In genomic region chr16:11612110-11612981, GRCh38 we compare ENCODE assay signal across 1 cellular context.
A peak's percentile ranks its signal among the peaks of the same experiment; 100 is the strongest.
TF ChIP-seq lines count a peak whose summit lies in the region.

No MANE protein-coding gene starts in this region.

TF ChIP-seq in HepG2, 621 proteins besides CTCF, POLR2A, EP300 and RAD21 (continued from another document and continues in another):
- TF ChIP-seq HIC2 (CRISPR knock-in tag; IDR thresholded peaks at IDR 0.05; ENCODE audit: low read depth), result peak; percentile 83
- no peak for TF ChIP-seq ZFAT (CRISPR knock-in tag; conservative IDR thresholded peaks at IDR 0.05)
- no peak for TF ChIP-seq ZNF207 (IDR thresholded peaks at IDR 0.05; ENCODE audit: borderline replicate concordance)
- TF ChIP-seq PAWR (CRISPR knock-in tag; IDR thresholded peaks at IDR 0.05; ENCODE audit: borderline replicate concordance), result 0 out of 2 replicates have a peak, but pooled peaks have one; percentile 70
- TF ChIP-seq ZNF609 (CRISPR knock-in tag; IDR thresholded peaks at IDR 0.05; ENCODE audit: borderline replicate concordance), result peak; percentile 90
- TF ChIP-seq SMAD1 (CRISPR knock-in tag; IDR thresholded peaks at IDR 0.05; ENCODE audit: borderline replicate concordance, low read depth), result peak; percentile 20; the same call in 1 of the 2 replicates
- peak; percentile 98 for TF ChIP-seq THRA (CRISPR knock-in tag; IDR thresholded peaks at IDR 0.05; ENCODE audit: borderline replicate concordance)
- peak; percentile 92; the same call in 1 of the 2 replicates for TF ChIP-seq TBX2 (CRISPR knock-in tag; IDR thresholded peaks at IDR 0.05; ENCODE audit: borderline replicate concordance)
- peak; percentile 44; the same call in 1 of the 2 replicates for TF ChIP-seq NPAS2 (CRISPR knock-in tag; IDR thresholded peaks at IDR 0.05; ENCODE audit: borderline replicate concordance)
- TF ChIP-seq IRX3 (CRISPR knock-in tag; IDR thresholded peaks at IDR 0.05; ENCODE audit: borderline replicate concordance, low read depth), result peak; percentile 25; the same call in 1 of the 2 replicates
- peak; percentile 92 for TF ChIP-seq KAT8 (CRISPR knock-in tag; IDR thresholded peaks at IDR 0.05)
- TF ChIP-seq SOX5 (CRISPR knock-in tag; IDR thresholded peaks at IDR 0.05; ENCODE audit: borderline replicate concordance), result peak; percentile 89; the same call in 1 of the 2 replicates
- peak; percentile 71; the same call in 1 of the 2 replicates for TF ChIP-seq RFXANK (CRISPR knock-in tag; IDR thresholded peaks at IDR 0.05)
- TF ChIP-seq STAT6 (CRISPR knock-in tag; IDR thresholded peaks at IDR 0.05; ENCODE audit: borderline replicate concordance), result no peak; the same call in 1 of the 2 replicates
- peak; percentile 98 for TF ChIP-seq ZSCAN21 (CRISPR knock-in tag; IDR thresholded peaks at IDR 0.05; ENCODE audit: borderline replicate concordance)
- peak; percentile 96 for TF ChIP-seq ZNF546 (CRISPR knock-in tag; conservative IDR thresholded peaks at IDR 0.05)
- TF ChIP-seq IKZF1 (IDR thresholded peaks at IDR 0.05), result no peak
- TF ChIP-seq ZNF180 (CRISPR knock-in tag; IDR thresholded peaks at IDR 0.05; ENCODE audit: borderline replicate concordance, low read depth), result peak; percentile 89; the same call in 1 of the 2 replicates
- peak; percentile 97 for TF ChIP-seq KLF6 (CRISPR knock-in tag; IDR thresholded peaks at IDR 0.05)
- no peak for TF ChIP-seq ZNF326 (CRISPR knock-in tag; IDR thresholded peaks at IDR 0.05; ENCODE audit: borderline replicate concordance)
- TF ChIP-seq ZNF784 (CRISPR knock-in tag; IDR thresholded peaks at IDR 0.05; ENCODE audit: borderline replicate concordance), result peak; percentile 70; the same call in 1 of the 2 replicates
- TF ChIP-seq MXD1 (CRISPR knock-in tag; IDR thresholded peaks at IDR 0.05), result peak; percentile 92
- peak; percentile 72; the same call in 1 of the 2 replicates for TF ChIP-seq KLF15 (CRISPR knock-in tag; IDR thresholded peaks at IDR 0.05; ENCODE audit: borderline replicate concordance)
- peak; percentile 91; the same call in 1 of the 2 replicates for TF ChIP-seq ZNF264 (CRISPR knock-in tag; IDR thresholded peaks at IDR 0.05)
- TF ChIP-seq TSC22D2 (CRISPR knock-in tag; IDR thresholded peaks at IDR 0.05; ENCODE audit: borderline replicate concordance), result peak; percentile 96
- peak; percentile 40; the same call in 1 of the 2 replicates for TF ChIP-seq ZNF605 (CRISPR knock-in tag; IDR thresholded peaks at IDR 0.05)
- TF ChIP-seq MTA1 (CRISPR knock-in tag; IDR thresholded peaks at IDR 0.05; ENCODE audit: borderline replicate concordance), result peak; percentile 94
- TF ChIP-seq SOX13 (IDR thresholded peaks at IDR 0.05), result peak; percentile 49
- peak in 1 of 2 experiments; percentile 88; a peak in 2 of 4 replicates for TF ChIP-seq SOX13 (CRISPR knock-in tag; conservative IDR thresholded peaks at IDR 0.05 in 1 of 2, IDR thresholded peaks at IDR 0.05 in 1 of 2)
- TF ChIP-seq TFAP4 (IDR thresholded peaks at IDR 0.05; ENCODE audit: borderline replicate concordance, low read depth), result peak; percentile 91; the same call in 1 of the 2 replicates
- TF ChIP-seq ZSCAN9 (CRISPR knock-in tag; IDR thresholded peaks at IDR 0.05; ENCODE audit: borderline replicate concordance), result peak; percentile 99
- TF ChIP-seq GZF1 (CRISPR knock-in tag; IDR thresholded peaks at IDR 0.05), result peak; percentile 92
- TF ChIP-seq ELK4 (CRISPR knock-in tag; IDR thresholded peaks at IDR 0.05; ENCODE audit: borderline replicate concordance), result no peak; the same call in 1 of the 2 replicates
- TF ChIP-seq TFDP1 (CRISPR knock-in tag; IDR thresholded peaks at IDR 0.05; ENCODE audit: borderline replicate concordance), result peak; percentile 97
- peak; percentile 98 for TF ChIP-seq FOXC1 (CRISPR knock-in tag; IDR thresholded peaks at IDR 0.05; ENCODE audit: borderline replicate concordance)
- TF ChIP-seq E2F2 (CRISPR knock-in tag; IDR thresholded peaks at IDR 0.05; ENCODE audit: borderline replicate concordance), result peak; percentile 84; the same call in 1 of the 2 replicates
- TF ChIP-seq SUZ12 (IDR thresholded peaks at IDR 0.05; ENCODE audit: low read depth, low read length), result no peak
- no peak for TF ChIP-seq TCF7L2 (IDR thresholded peaks at IDR 0.05; ENCODE audit: low read depth, low read length)
- peak; percentile 81; the same call in 1 of the 2 replicates for TF ChIP-seq ZNF564 (CRISPR knock-in tag; IDR thresholded peaks at IDR 0.05)
- TF ChIP-seq NCOA5 (CRISPR knock-in tag; IDR thresholded peaks at IDR 0.05), result no peak
- peak; percentile 88 for TF ChIP-seq SPEN (CRISPR knock-in tag; IDR thresholded peaks at IDR 0.05; ENCODE audit: low read depth)
